In genomic region chr22:42769574-42770447, GRCh38 we compare ENCODE assay signal across 8 cellular contexts. TPM values are rescaled to one million over a fixed set of nuclear protein-coding genes. Genes with fewer than 3 reads are reported as not detected.
DNase-seq lines count a peak whose midpoint lies in the region; ATAC-seq and TF ChIP-seq lines count a peak whose summit lies in the region.

No MANE protein-coding gene starts in this region.

- peak overlapping the region; percentile 13 for H3K27ac Mint-ChIP-seq in dendritic cell treated with granulocyte-macrophage colony-stimulating factor and Interleukin-4, amounts not matched to agents 40 ng/mL and 50 ng/mL, for 4 days

- TF ChIP-seq POLR2A in ovary (IDR thresholded peaks at IDR 0.05), result no peak

- WGBS in ovary, 3 donors, result 13 to 23% (median 14%) methylated on average over 50 of the region's 50 CpGs

- H3K4me3 Mint-ChIP-seq in dendritic cell treated with granulocyte-macrophage colony-stimulating factor and Interleukin-4, amounts not matched to agents 40 ng/mL and 50 ng/mL, for 4 days, result no peak overlapping the region

- TF ChIP-seq CTCF in ovary (IDR thresholded peaks at IDR 0.05), result no peak

- peak; percentile 62 for DNase-seq in COLO668 (lab: John Stamatoyannopoulos, UW; ENCODE audit: unreplicated experiment)
- DNase-seq in HuH-7 (ENCODE audit: low spot score), result peak; percentile 62
- DNase-seq in ovary, result peak; percentile 77 to 86 (median 83)
- no peak for DNase-seq in NCI-H2196 treated with DMSO at 0.1 percent for 48 hours (lab: John Stamatoyannopoulos, UW; ENCODE audit: unreplicated experiment)
- DNase-seq in NCI-H2029 (lab: John Stamatoyannopoulos, UW), result no peak
- no peak for DNase-seq in SHP77 (lab: John Stamatoyannopoulos, UW)

- peaks cover 10% of the 10 kb centered on the region for H3K4me1 ChIP-seq in ovary (ENCODE audit: insufficient read depth)

- peak; percentile 79 for ATAC-seq in GM21381 (IDR thresholded peaks at IDR 0.05; ENCODE audit: unreplicated experiment)

- no peaks in the 10 kb centered on the region for H3K36me3 Mint-ChIP-seq in dendritic cell treated with granulocyte-macrophage colony-stimulating factor and Interleukin-4, amounts not matched to agents 40 ng/mL and 50 ng/mL, for 4 days (ENCODE audit: low read depth)

- H3K36me3 ChIP-seq in ovary, result no peaks in the 10 kb centered on the region

- TF ChIP-seq EP300 in ovary (IDR thresholded peaks at IDR 0.05), result no peak

- H3K9me3 ChIP-seq in ovary, result no peaks in the 10 kb centered on the region

- intact Hi-C loops in dendritic cell treated with granulocyte-macrophage colony-stimulating factor and Interleukin-4, amounts not matched to agents 40 ng/mL and 50 ng/mL, for 4 days (cut with micrococcal nuclease), result no loop called here
- intact Hi-C loops in ovary (cut with DNase I), result no loop called here

- H3K27ac ChIP-seq in ovary, result no peak overlapping the region

- H3K4me3 ChIP-seq in ovary, result peak overlapping the region; percentile 19

- no peaks in the 10 kb centered on the region for H3K9me3 Mint-ChIP-seq in dendritic cell treated with granulocyte-macrophage colony-stimulating factor and Interleukin-4, amounts not matched to agents 40 ng/mL and 50 ng/mL, for 4 days

- peaks cover 45% of the 10 kb centered on the region for H3K27me3 Mint-ChIP-seq in dendritic cell treated with granulocyte-macrophage colony-stimulating factor and Interleukin-4, amounts not matched to agents 40 ng/mL and 50 ng/mL, for 4 days

- H3K27me3 ChIP-seq in ovary, result no peaks in the 10 kb centered on the region

- peaks cover 37% of the 10 kb centered on the region for H3K4me1 Mint-ChIP-seq in dendritic cell treated with granulocyte-macrophage colony-stimulating factor and Interleukin-4, amounts not matched to agents 40 ng/mL and 50 ng/mL, for 4 days (ENCODE audit: low read depth)

RNA-seq across cellular contexts. Expression of gene A4GALT, which starts 49.1 kb away (rescaled TPM):
- total RNA-seq in ovary, result 10 to 100 TPM in 4 of 7 donors, 1 to 10 TPM in 3; 3.3 to 19.6 (median 11.7) TPM
- 10 to 100 TPM in 1 of 2 donors, 1 to 10 TPM in 1; 2.0 to 12.1 TPM for polyA plus RNA-seq in ovary

Comparison
In these comparisons a context has a peak if more than half of its experiments do, and no peak if none do; other contexts are left out.
1. DNase-seq: peak in COLO668 (single experiment), HuH-7 (single experiment) and ovary (5 of 5); none in NCI-H2196 treated with DMSO at 0.1 percent for 48 hours (single experiment), NCI-H2029 (single experiment) and SHP77 (0 of 2).